Comparison of ENCODE assay signal across 14 cellular contexts in genomic region chr3:44883999-44884431, GRCh38. TPM values are rescaled to one million over a fixed set of nuclear protein-coding genes. Genes with fewer than 3 reads are reported as not detected.
DNase-seq lines count a peak whose midpoint lies in the region; ATAC-seq and TF ChIP-seq lines count a peak whose summit lies in the region.
"Had no signal": no experiment of that assay in that cellular context is flagged by ENCODE, and none has a peak within 500 bp of the region (broad histone marks: within the 10 kb centered on the region; RNA-seq: fewer than 3 reads in every experiment).

No MANE protein-coding gene starts in this region.

- H3K4me3 Mint-ChIP-seq in activated CD4-positive, alpha-beta memory T cell treated with anti-CD3 and anti-CD28 coated beads, Interleukin-2, amount 10 ng/mL, durations not matched to agents 7 days and 5 days: no peak overlapping the region
- H3K4me3 Mint-ChIP-seq: activated naive CD4-positive, alpha-beta T cell treated with anti-CD3 and anti-CD28 coated beads, Interleukin-2, amount 50 U/mL, for 24 hours; B cell; T-helper 1 cell treated with Interleukin-12 subunit alpha and Interleukin-12 subunit beta and Interleukin-4 antibody, amounts not matched to agents 30 μg/mL and 1 μg/mL, for 36 hours had no signal

- no peaks in the 10 kb centered on the region for H3K9me3 Mint-ChIP-seq in activated CD4-positive, alpha-beta memory T cell treated with anti-CD3 and anti-CD28 coated beads, Interleukin-2, amount 10 ng/mL, durations not matched to agents 7 days and 5 days
- H3K9me3 Mint-ChIP-seq: activated naive CD4-positive, alpha-beta T cell treated with anti-CD3 and anti-CD28 coated beads, Interleukin-2, amount 50 U/mL, for 24 hours; T-helper 1 cell treated with Interleukin-12 subunit alpha and Interleukin-12 subunit beta and Interleukin-4 antibody, amounts not matched to agents 30 μg/mL and 1 μg/mL, for 36 hours had no signal

- no peaks in the 10 kb centered on the region for H3K36me3 Mint-ChIP-seq in activated CD4-positive, alpha-beta memory T cell treated with anti-CD3 and anti-CD28 coated beads, Interleukin-2, amount 10 ng/mL, durations not matched to agents 7 days and 5 days (ENCODE audit: low read depth)
- H3K36me3 Mint-ChIP-seq: activated naive CD4-positive, alpha-beta T cell treated with anti-CD3 and anti-CD28 coated beads, Interleukin-2, amount 50 U/mL, for 24 hours had no signal

- CTCF ChIA-PET in activated CD4-positive, alpha-beta memory T cell treated with anti-CD3 and anti-CD28 coated beads, Interleukin-2, amount 10 ng/mL, durations not matched to agents 7 days and 5 days (lab: Charles Lee): no interaction called here

- POLR2A ChIA-PET in activated CD4-positive, alpha-beta memory T cell treated with anti-CD3 and anti-CD28 coated beads, Interleukin-2, amount 10 ng/mL, durations not matched to agents 7 days and 5 days (lab: Charles Lee): no interaction called here

- H3K27me3 ChIP-seq in vagina: no peaks in the 10 kb centered on the region
- H3K27me3 ChIP-seq: sigmoid colon, tibial nerve had no signal

- H3K27ac ChIP-seq in vagina: peak overlapping the region; percentile 54
- H3K27ac ChIP-seq: sigmoid colon, tibial nerve had no signal

- peak; percentile 72 for ATAC-seq in SK-N-SH treated with all-trans-retinoic acid at 6 μM for 48 hours

- peaks cover 6% of the 10 kb centered on the region for H3K27me3 Mint-ChIP-seq in activated CD4-positive, alpha-beta memory T cell treated with anti-CD3 and anti-CD28 coated beads, Interleukin-2, amount 10 ng/mL, durations not matched to agents 7 days and 5 days

- H3K4me1 ChIP-seq in vagina: peaks cover 12% of the 10 kb centered on the region

- DNase-seq in NCI-H446 treated with DMSO at 0.1 percent for 48 hours (lab: John Stamatoyannopoulos, UW) (peak; percentile 20), NCI-H446 (lab: John Stamatoyannopoulos, UW) (no peak), fibroblast of villous mesenchyme (ENCODE audit: low read depth) (peak; percentile 89), vagina (ENCODE audit: extremely low spot score in 2 of 2) (no peak), SKM-1 (lab: John Stamatoyannopoulos, UW; ENCODE audit: unreplicated experiment) (no peak)
- no peak for DNase-seq in stimulated activated CD4-positive, alpha-beta T cell treated with anti-CD3 and anti-CD28 coated beads, Interleukin-2, amount 100 ng/mL, for 24 hours
- no peak for DNase-seq in activated CD4-positive, alpha-beta memory T cell treated with anti-CD3 and anti-CD28 coated beads, Interleukin-2, amount 10 ng/mL, durations not matched to agents 7 days and 5 days
- DNase-seq: NCI-H1417 treated with DMSO at 0.1 percent for 48 hours, sigmoid colon had no signal

- H3K36me3 ChIP-seq in vagina: no peaks in the 10 kb centered on the region
- H3K36me3 ChIP-seq: sigmoid colon, tibial nerve had no signal

- TF ChIP-seq POLR2A in vagina (IDR thresholded peaks at IDR 0.05): no peak

- H3K27ac Mint-ChIP-seq in activated CD4-positive, alpha-beta memory T cell treated with anti-CD3 and anti-CD28 coated beads, Interleukin-2, amount 10 ng/mL, durations not matched to agents 7 days and 5 days: no peak overlapping the region
- H3K27ac Mint-ChIP-seq: activated naive CD4-positive, alpha-beta T cell treated with anti-CD3 and anti-CD28 coated beads, Interleukin-2, amount 50 U/mL, for 24 hours; B cell; T-helper 1 cell treated with Interleukin-12 subunit alpha and Interleukin-12 subunit beta and Interleukin-4 antibody, amounts not matched to agents 30 μg/mL and 1 μg/mL, for 36 hours had no signal

- H3K4me3 ChIP-seq in fibroblast of villous mesenchyme (ENCODE audit: low read depth, low read length) (no peak overlapping the region), vagina (no peak overlapping the region)
- H3K4me3 ChIP-seq: sigmoid colon, tibial nerve had no signal

- intact Hi-C loops in vagina (cut with DNase I): no loop called here

- no peak for TF ChIP-seq CTCF in fibroblast of villous mesenchyme (IDR thresholded peaks at IDR 0.05; ENCODE audit: insufficient read depth, low read depth, low read length)
- no peak for TF ChIP-seq CTCF in vagina (IDR thresholded peaks at IDR 0.05)

- H3K4me1 Mint-ChIP-seq in activated CD4-positive, alpha-beta memory T cell treated with anti-CD3 and anti-CD28 coated beads, Interleukin-2, amount 10 ng/mL, durations not matched to agents 7 days and 5 days: no peaks in the 10 kb centered on the region
- H3K4me1 Mint-ChIP-seq: activated naive CD4-positive, alpha-beta T cell treated with anti-CD3 and anti-CD28 coated beads, Interleukin-2, amount 50 U/mL, for 24 hours; B cell had no signal

- no peaks in the 10 kb centered on the region for H3K9me3 ChIP-seq in vagina
- H3K9me3 ChIP-seq: sigmoid colon, tibial nerve had no signal

TF ChIP-seq in SK-N-SH treated with all-trans-retinoic acid at 6 μM for 48 hours, 23 proteins besides CTCF, POLR2A, EP300 and RAD21:
- TF ChIP-seq ISL1 (CRISPR knock-in tag; IDR thresholded peaks at IDR 0.05) (peak; percentile 59), GLIS3 (CRISPR knock-in tag; IDR thresholded peaks at IDR 0.05) (no peak), PATZ1 (CRISPR knock-in tag; IDR thresholded peaks at IDR 0.05; ENCODE audit: borderline replicate concordance) (peak; percentile 98; the same call in 1 of the 2 replicates)

RNA-seq across cellular contexts. Expression of gene TGM4, which starts 9.6 kb away (rescaled TPM):
- total RNA-seq in fibroblast of villous mesenchyme: not detected in 2 replicates
- total RNA-seq in vagina: not detected
- not detected for total RNA-seq in activated CD4-positive, alpha-beta memory T cell treated with anti-CD3 and anti-CD28 coated beads, Interleukin-2, amount 10 ng/mL, durations not matched to agents 7 days and 5 days
- total RNA-seq: B cell, sigmoid colon, tibial nerve had no signal

RNA-seq across cellular contexts. Expression of gene TMEM42, which starts 22.3 kb away (rescaled TPM):
- total RNA-seq in fibroblast of villous mesenchyme (12.6 and 13.0 TPM in 2 replicates), vagina (10.8 TPM)
- total RNA-seq in activated CD4-positive, alpha-beta memory T cell treated with anti-CD3 and anti-CD28 coated beads, Interleukin-2, amount 10 ng/mL, durations not matched to agents 7 days and 5 days: 1 to 10 TPM; 9.3 to 9.7 TPM

Comparison
In these comparisons a context has a peak if more than half of its experiments do, and no peak if none do; other contexts are left out.
1. DNase-seq: peak in NCI-H446 treated with DMSO at 0.1 percent for 48 hours (single experiment) and fibroblast of villous mesenchyme (single experiment); none in NCI-H446 (0 of 2), vagina (0 of 2), SKM-1 (single experiment), stimulated activated CD4-positive, alpha-beta T cell treated with anti-CD3 and anti-CD28 coated beads, Interleukin-2, amount 100 ng/mL, for 24 hours (0 of 2) and activated CD4-positive, alpha-beta memory T cell treated with anti-CD3 and anti-CD28 coated beads, Interleukin-2, amount 10 ng/mL, durations not matched to agents 7 days and 5 days (single experiment).